Comparison of ENCODE assay signal across 8 cellular contexts in the genomic region with DNA sequence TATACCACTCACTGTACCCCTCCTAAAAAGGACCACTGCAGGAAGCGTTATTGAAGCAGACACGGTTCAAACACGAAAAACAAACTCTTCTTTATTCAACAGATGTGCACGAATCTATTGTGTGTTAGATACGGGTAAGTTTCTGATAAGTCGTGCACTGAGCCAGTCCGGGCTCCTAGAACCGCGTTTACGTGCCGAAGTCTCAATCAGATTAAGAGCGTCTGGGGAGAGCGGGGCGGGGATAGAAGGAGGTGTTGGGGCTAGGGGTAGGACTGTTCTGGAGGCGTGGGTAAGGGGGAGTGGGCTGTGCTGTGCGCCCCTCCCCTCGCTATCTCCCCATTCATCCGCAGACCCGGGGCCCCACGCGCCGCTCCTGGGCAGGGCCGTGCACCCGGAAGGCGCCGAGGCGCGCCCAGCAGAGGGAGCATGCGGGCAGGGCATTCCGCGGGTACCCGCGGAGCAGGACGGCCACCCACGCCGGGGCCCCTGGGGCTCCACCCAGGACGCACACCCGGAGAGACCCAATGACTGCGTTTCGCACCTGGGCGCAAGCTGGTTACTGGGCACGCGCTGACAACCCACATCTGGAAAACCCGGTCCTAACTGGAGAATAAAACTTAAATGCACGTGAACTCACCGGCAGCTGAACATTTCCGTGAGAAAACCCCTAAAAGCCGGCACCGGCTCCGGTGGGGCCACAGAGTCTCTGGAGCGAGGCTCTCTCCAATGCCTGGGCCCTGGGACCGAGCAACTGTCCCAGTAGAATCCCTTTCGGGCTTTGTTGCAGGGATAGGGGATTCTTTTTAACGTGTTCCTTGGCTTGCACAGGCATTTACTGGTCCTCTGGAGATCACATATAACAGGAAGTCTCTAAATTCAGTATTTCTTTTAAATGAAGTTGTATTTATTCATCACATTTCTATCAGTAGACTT. TPM values are rescaled to one million over a fixed set of nuclear protein-coding genes. Genes with fewer than 3 reads are reported as not detected.
DNase-seq lines count a peak whose midpoint lies in the region; ATAC-seq and TF ChIP-seq lines count a peak whose summit lies in the region.

No MANE protein-coding gene starts in this region.

- H3K9ac ChIP-seq in PC-3 (ENCODE audit: low read length): peak overlapping the region; percentile 84

- TF ChIP-seq POLR2A in esophagus muscularis mucosa (IDR thresholded peaks at IDR 0.05; ENCODE audit: low read depth): no peak

- H3K36me3 ChIP-seq in PC-3 (ENCODE audit: low read depth, low read length): no peaks in the 10 kb centered on the region
- no peaks in the 10 kb centered on the region for H3K36me3 ChIP-seq in esophagus muscularis mucosa

- POLR2A ChIA-PET in PC-3 (lab: Charles Lee; ENCODE audit: unreplicated experiment): interaction anchor here (0.8 kb wide), 1 partner anchor 38 kb away, joined by 3 read pairs; no protein-coding TSS in a partner anchor

- H4K20me1 ChIP-seq in PC-3 (ENCODE audit: low read length): no peaks in the 10 kb centered on the region

- peaks cover 22% of the 10 kb centered on the region for H3K36me3 Mint-ChIP-seq in Calu3 (ENCODE audit: insufficient read depth, unreplicated experiment)

- H3K4me3 ChIP-seq in PC-3 (ENCODE audit: low read length) (peak overlapping the region; percentile 63), esophagus muscularis mucosa (peak overlapping the region; percentile 51 to 63 (median 61))

- DNase-seq in Calu3 (peak; percentile 94), PC-3 (peak; percentile 81), esophagus muscularis mucosa (ENCODE audit: extremely low spot score) (peak; percentile 94), myocyte (ENCODE audit: low read depth) (peak; percentile 77)
- DNase-seq in activated T-cell treated with anti-CD3 and anti-CD28 coated beads, Interleukin-2, amount 50 U/mL, for 48 hours: peak; percentile 93 to 96
- DNase-seq in stimulated activated CD8-positive, alpha-beta memory T cell treated with anti-CD3 and anti-CD28 coated beads, Interleukin-7, amount 100 ng/mL, for 4 hours (ENCODE audit: low read depth in 2 of 2): peak; percentile 81 to 91

- no peaks in the 10 kb centered on the region for H3K9me3 ChIP-seq in PC-3 (ENCODE audit: low read length)
- H3K9me3 ChIP-seq in esophagus muscularis mucosa: no peaks in the 10 kb centered on the region

- H3K9me2 ChIP-seq in PC-3 (replicated peaks; ENCODE audit: low read length): no peaks in the 10 kb centered on the region

- H3K27me3 Mint-ChIP-seq in Calu3 (ENCODE audit: unreplicated experiment): no peaks in the 10 kb centered on the region

- peak overlapping the region; percentile 78 for H3K4me2 ChIP-seq in PC-3 (ENCODE audit: low read length)

- H3K4me1 Mint-ChIP-seq in Calu3 (ENCODE audit: low read depth, unreplicated experiment): peaks cover 33% of the 10 kb centered on the region

- H3K27ac ChIP-seq in PC-3 (ENCODE audit: low read length) (peak overlapping the region; percentile 86), esophagus muscularis mucosa (replicated peaks in 1 of 4) (peak overlapping the region; percentile 92 to 99 (median 96))

- H2AFZ ChIP-seq in PC-3 (ENCODE audit: low read length): peak overlapping the region; percentile 96

- peaks cover 26% of the 10 kb centered on the region for H3K4me1 ChIP-seq in PC-3 (ENCODE audit: insufficient read depth, low read length)
- peaks cover 17 to 35% (median 32%) of the 10 kb centered on the region in 4 donors for H3K4me1 ChIP-seq in esophagus muscularis mucosa

- no peaks in the 10 kb centered on the region for H3K79me2 ChIP-seq in PC-3 (ENCODE audit: low read length)

- no peak for TF ChIP-seq EP300 in esophagus muscularis mucosa (IDR thresholded peaks at IDR 0.05)

- CTCF ChIA-PET in Calu3 (lab: Charles Lee): interaction anchor here (0.6 to 2.2 kb wide), 10 partner anchors 13 to 146 kb away, joined by 3 to 16 read pairs (median 4); no protein-coding TSS in a partner anchor
- CTCF ChIA-PET in PC-3 (lab: Charles Lee): interaction anchor here (0.6 to 2.2 kb wide), 4 partner anchors 41 to 841 kb away, joined by 3 to 9 read pairs (median 4); partner anchors contain the start of genes AMPD3 and WEE1

- BruUV-seq in Calu3 (replicated peaks; lab: Mats Ljungman, UMichigan) (TSS peak; percentile 73), PC-3 (replicated peaks; lab: Mats Ljungman, UMichigan) (no TSS peak)

- 7% methylated on average over 25 of the region's 54 CpGs for WGBS in esophagus muscularis mucosa

- H3K9me3 Mint-ChIP-seq in Calu3 (ENCODE audit: low read depth, unreplicated experiment): peaks cover 2% of the 10 kb centered on the region

- ATAC-seq in GM19463 (IDR thresholded peaks at IDR 0.05; ENCODE audit: unreplicated experiment) (peak; percentile 79), HG03575 (IDR thresholded peaks at IDR 0.05; ENCODE audit: extremely low read depth, insufficient number of reproducible peaks, low FRiP score, unreplicated experiment) (peak; percentile 40), PC-3 (peak; percentile 81)

- TF ChIP-seq CTCF in Calu3 (IDR thresholded peaks at IDR 0.05; ENCODE audit: unreplicated experiment) (peak; percentile 87), PC-3 (conservative IDR thresholded peaks at IDR 0.05; ENCODE audit: low read depth, low read length) (peak; percentile 71), esophagus muscularis mucosa (IDR thresholded peaks at IDR 0.05) (peak; percentile 81 to 93 (median 86))

- no peaks in the 10 kb centered on the region for H3K27me3 ChIP-seq in PC-3 (ENCODE audit: low read length)
- no peaks in the 10 kb centered on the region for H3K27me3 ChIP-seq in esophagus muscularis mucosa

- no peaks in the 10 kb centered on the region for H3F3A ChIP-seq in PC-3 (ENCODE audit: low read length, unreplicated experiment)

- peak overlapping the region; percentile 72 for H3K4me3 Mint-ChIP-seq in Calu3 (ENCODE audit: low read depth, unreplicated experiment)

- peak overlapping the region; percentile 93 for H3K27ac Mint-ChIP-seq in Calu3 (ENCODE audit: unreplicated experiment)

- intact Hi-C loops in Calu3 (cut with micrococcal nuclease; ENCODE audit: unreplicated experiment): loop anchor here (1.0 to 10.0 kb wide), 4 partner anchors 37 to 361 kb away; partner anchors contain the start of gene SWAP70
- intact Hi-C loops in PC-3 (cut with micrococcal nuclease): loop anchor here (1.0 to 5.0 kb wide), 8 partner anchors 39 to 693 kb away; partner anchors contain the start of gene ADM
- intact Hi-C loops in esophagus muscularis mucosa (cut with DNase I): loop anchor here (2.0 to 5.0 kb wide), 4 partner anchors 37 to 135 kb away; partner anchors contain the start of gene SWAP70

RNA-seq across cellular contexts. Expression of gene WEE1, which starts 40.6 kb away (rescaled TPM):
- total RNA-seq in Calu3 (2022): 50.7 and 53.6 TPM in 2 replicates
- 45.1 and 46.9 TPM in 2 replicates for total RNA-seq in PC-3 (2014; rRNA removed)
- total RNA-seq in esophagus muscularis mucosa: 10 to 100 TPM; 34.5 to 55.6 (median 41.6) TPM
- total RNA-seq in myocyte: 36.1 and 37.7 TPM in 2 replicates
- 19.9 TPM for polyA plus RNA-seq in myocyte (2012)

RNA-seq across cellular contexts. Expression of gene SWAP70, which starts 49.8 kb away (rescaled TPM):
- total RNA-seq in Calu3 (2022) (19.9 and 20.7 TPM in 2 replicates), PC-3 (2014; rRNA removed) (8.6 and 8.8 TPM in 2 replicates), esophagus muscularis mucosa (10 to 100 TPM; 37.8 to 54.9 (median 46.5) TPM), myocyte (14.7 and 23.5 TPM in 2 replicates)
- polyA plus RNA-seq in myocyte (2012): 20.6 TPM

Comparison
In these comparisons a context has a peak if more than half of its experiments do, and no peak if none do; other contexts are left out.
1. Peak in every context shown above with its lines: DNase-seq, ATAC-seq, H3K4me3 ChIP-seq and H3K27ac ChIP-seq.